Comparison of ENCODE assay signal across 22 cellular contexts in genomic region chr9:128211551-128212281, GRCh38. TPM values are rescaled to one million over a fixed set of nuclear protein-coding genes. Genes with fewer than 3 reads are reported as not detected.
DNase-seq lines count a peak whose midpoint lies in the region; ATAC-seq, FAIRE-seq and TF ChIP-seq lines count a peak whose summit lies in the region.
"Had no signal": no experiment of that assay in that cellular context is flagged by ENCODE, and none has a peak within 500 bp of the region (broad histone marks: within the 10 kb centered on the region; RNA-seq: fewer than 3 reads in every experiment).

No MANE protein-coding gene starts in this region.

- in situ Hi-C loops in KBM-7 (cut with MboI; ENCODE audit: low pct_unique_long_range_greater_than_20kb, low sequenced_read_pairs): no loop called here

- WGBS in small intestine, 3 donors: 20 to 51% (median 35%) methylated on average over 7 of the region's 7 CpGs

- H3K36me3 ChIP-seq in small intestine (ENCODE audit: control insufficient read depth in 2 of 2, insufficient read depth in 2 of 2, low read length in 2 of 2): no peaks in the 10 kb centered on the region
- H3K36me3 ChIP-seq: esophagus squamous epithelium, spleen had no signal

- peak overlapping the region in 3 of 5 experiments; percentile 74 to 80 (median 77) for H3K27ac Mint-ChIP-seq in brain
- H3K27ac Mint-ChIP-seq in activated CD8-positive, alpha-beta T cell treated with anti-CD3 and anti-CD28 coated beads for 36 hours: no peak overlapping the region
- H3K27ac Mint-ChIP-seq: memory B cell; natural killer cell treated with Interleukin-12 subunit alpha and Interleukin-12 subunit beta and Interleukin-15 and Interleukin-18, amount 100 ng/mL, for 72 hours had no signal

- H3K4me3 ChIP-seq in small intestine (ENCODE audit: low read depth in 1 of 2, low read length in 2 of 2): no peak overlapping the region
- H3K4me3 ChIP-seq: esophagus squamous epithelium, GM23338, spleen had no signal

- TF ChIP-seq CTCF in brain (conservative IDR thresholded peaks at IDR 0.05): no peak
- no peak for TF ChIP-seq CTCF in activated CD8-positive, alpha-beta T cell treated with anti-CD3 and anti-CD28 coated beads for 36 hours (IDR thresholded peaks at IDR 0.05)

- peaks cover 0 to 5% of the 10 kb centered on the region in 2 donors for H3K4me1 ChIP-seq in small intestine (ENCODE audit: control insufficient read depth in 2 of 2, insufficient read depth in 1 of 2, low read depth in 1 of 2, low read length in 1 of 2)
- H3K4me1 ChIP-seq: spleen had no signal

- peak overlapping the region in 1 of 2 donors; percentile 13 for H3K27ac ChIP-seq in small intestine (ENCODE audit: low read depth in 1 of 2, low read length in 1 of 2)
- H3K27ac ChIP-seq: spleen, VCaP had no signal

- H3K4me1 Mint-ChIP-seq in brain: peaks cover 49% of the 10 kb centered on the region
- no peaks in the 10 kb centered on the region for H3K4me1 Mint-ChIP-seq in activated CD8-positive, alpha-beta T cell treated with anti-CD3 and anti-CD28 coated beads for 36 hours (ENCODE audit: low read depth)
- H3K4me1 Mint-ChIP-seq: memory B cell had no signal

- H3K27me3 ChIP-seq in small intestine (ENCODE audit: control insufficient read depth in 2 of 2, insufficient read depth in 2 of 2, low read length in 2 of 2): no peaks in the 10 kb centered on the region
- H3K27me3 ChIP-seq: esophagus squamous epithelium had no signal

- no peaks in the 10 kb centered on the region for H3K36me3 Mint-ChIP-seq in brain
- no peaks in the 10 kb centered on the region for H3K36me3 Mint-ChIP-seq in activated CD8-positive, alpha-beta T cell treated with anti-CD3 and anti-CD28 coated beads for 36 hours (ENCODE audit: low read depth)
- H3K36me3 Mint-ChIP-seq: memory B cell; natural killer cell treated with Interleukin-12 subunit alpha and Interleukin-12 subunit beta and Interleukin-15 and Interleukin-18, amount 100 ng/mL, for 72 hours had no signal

- no peak for FAIRE-seq in small intestine (lab: Jason Lieb, UNC)
- FAIRE-seq: GM18507 had no signal

- no peaks in the 10 kb centered on the region for H3K9me3 ChIP-seq in small intestine (ENCODE audit: control insufficient read depth, low read depth)
- H3K9me3 ChIP-seq: esophagus squamous epithelium, spleen had no signal

- no peak overlapping the region for H3K4me3 Mint-ChIP-seq in brain
- H3K4me3 Mint-ChIP-seq in activated CD8-positive, alpha-beta T cell treated with anti-CD3 and anti-CD28 coated beads for 36 hours: no peak overlapping the region
- H3K4me3 Mint-ChIP-seq: GM23338; memory B cell; natural killer cell treated with Interleukin-12 subunit alpha and Interleukin-12 subunit beta and Interleukin-15 and Interleukin-18, amount 100 ng/mL, for 72 hours had no signal

- peak; percentile 88 for ATAC-seq in left lobe of liver
- no peak for ATAC-seq in activated CD8-positive, alpha-beta T cell treated with anti-CD3 and anti-CD28 coated beads for 36 hours
- ATAC-seq in GM18517 (IDR thresholded peaks at IDR 0.05; ENCODE audit: unreplicated experiment): no peak
- ATAC-seq: GM23338; natural killer cell treated with Interleukin-12 subunit alpha and Interleukin-12 subunit beta and Interleukin-15 and Interleukin-18, amount 100 ng/mL, for 72 hours had no signal

- DNase-seq in ELR (ENCODE audit: low read depth) (peak; percentile 20), left lobe of liver (ENCODE audit: low spot score) (no peak), small intestine (peak; percentile 63), KBM-7 (no peak)
- no peak for DNase-seq in activated CD8-positive, alpha-beta T cell treated with anti-CD3 and anti-CD28 coated beads for 36 hours
- no peak for DNase-seq in stimulated activated CD4-positive, alpha-beta T cell treated with anti-CD3 and anti-CD28 coated beads, Interleukin-15, amount 100 ng/mL, for 24 hours
- DNase-seq: activated gamma-delta T cell treated with Interleukin-2 at 50 U/mL for 16 hours; effector CD4-positive, alpha-beta T cell; EL; esophagus squamous epithelium; glutamatergic neuron; NCI-H1105; NCI-H526; SIG-M5; spleen had no signal

- H3K27me3 Mint-ChIP-seq in brain: peaks cover 4% of the 10 kb centered on the region
- H3K27me3 Mint-ChIP-seq in activated CD8-positive, alpha-beta T cell treated with anti-CD3 and anti-CD28 coated beads for 36 hours: peaks cover 2% of the 10 kb centered on the region

- POLR2A ChIA-PET in activated CD8-positive, alpha-beta T cell treated with anti-CD3 and anti-CD28 coated beads for 36 hours (lab: Charles Lee): no interaction called here

- H3K9me3 Mint-ChIP-seq in brain: no peaks in the 10 kb centered on the region
- H3K9me3 Mint-ChIP-seq in activated CD8-positive, alpha-beta T cell treated with anti-CD3 and anti-CD28 coated beads for 36 hours: no peaks in the 10 kb centered on the region
- H3K9me3 Mint-ChIP-seq: GM23338; memory B cell; natural killer cell treated with Interleukin-12 subunit alpha and Interleukin-12 subunit beta and Interleukin-15 and Interleukin-18, amount 100 ng/mL, for 72 hours had no signal

- intact Hi-C loops in activated CD8-positive, alpha-beta T cell treated with anti-CD3 and anti-CD28 coated beads for 36 hours (cut with micrococcal nuclease): no loop called here

- CTCF ChIA-PET in activated CD8-positive, alpha-beta T cell treated with anti-CD3 and anti-CD28 coated beads for 36 hours (lab: Charles Lee): interaction anchor here (0.7 to 2.1 kb wide), 2 partner anchors 12 to 130 kb away, joined by 3 to 5 read pairs; no protein-coding TSS in a partner anchor

RNA-seq across cellular contexts. Expression of gene DNM1, which starts 8.5 kb away (rescaled TPM):
- polyA plus RNA-seq in brain (ENCODE audit: insufficient read depth, low read depth, low replicate concordance): 191 TPM
- total RNA-seq in left lobe of liver: 3.7 TPM
- 1 to 10 TPM in 1 of 3 donors, under 1 TPM in 2; 0.45 to 6.5 (median 0.81) TPM for polyA plus RNA-seq in small intestine
- total RNA-seq in activated CD8-positive, alpha-beta T cell treated with anti-CD3 and anti-CD28 coated beads for 36 hours: under 1 TPM; 0.36 to 0.59 TPM

RNA-seq across cellular contexts. Expression of gene CIZ1, which starts 20.3 kb away (rescaled TPM):
- polyA plus RNA-seq in brain (ENCODE audit: insufficient read depth, low read depth, low replicate concordance): 167 TPM
- 28.1 TPM for total RNA-seq in left lobe of liver
- polyA plus RNA-seq in small intestine: 10 to 100 TPM; 44.5 to 48.6 (median 47.0) TPM
- total RNA-seq in activated CD8-positive, alpha-beta T cell treated with anti-CD3 and anti-CD28 coated beads for 36 hours: 10 to 100 TPM; 75.7 to 77.1 TPM

RNA-seq across cellular contexts. Expression of gene BBLN, which starts 51.7 kb away (rescaled TPM):
- polyA plus RNA-seq in brain (ENCODE audit: insufficient read depth, low read depth, low replicate concordance) (404 TPM), small intestine (100 to 1,000 TPM in 1 of 3 donors, 10 to 100 TPM in 2; 45.4 to 111 (median 83.8) TPM)
- total RNA-seq in left lobe of liver: 20.8 TPM
- 100 to 1,000 TPM; 127 to 132 TPM for total RNA-seq in activated CD8-positive, alpha-beta T cell treated with anti-CD3 and anti-CD28 coated beads for 36 hours

Comparison
In these comparisons a context has a peak if more than half of its experiments do, and no peak if none do; other contexts are left out.
1. DNase-seq: peak in ELR (single experiment) and small intestine (single experiment); none in left lobe of liver (single experiment), KBM-7 (single experiment), activated CD8-positive, alpha-beta T cell treated with anti-CD3 and anti-CD28 coated beads for 36 hours (single experiment) and stimulated activated CD4-positive, alpha-beta T cell treated with anti-CD3 and anti-CD28 coated beads, Interleukin-15, amount 100 ng/mL, for 24 hours (single experiment).